8 cellular contexts compared by ENCODE assay signal in the genomic region with DNA sequence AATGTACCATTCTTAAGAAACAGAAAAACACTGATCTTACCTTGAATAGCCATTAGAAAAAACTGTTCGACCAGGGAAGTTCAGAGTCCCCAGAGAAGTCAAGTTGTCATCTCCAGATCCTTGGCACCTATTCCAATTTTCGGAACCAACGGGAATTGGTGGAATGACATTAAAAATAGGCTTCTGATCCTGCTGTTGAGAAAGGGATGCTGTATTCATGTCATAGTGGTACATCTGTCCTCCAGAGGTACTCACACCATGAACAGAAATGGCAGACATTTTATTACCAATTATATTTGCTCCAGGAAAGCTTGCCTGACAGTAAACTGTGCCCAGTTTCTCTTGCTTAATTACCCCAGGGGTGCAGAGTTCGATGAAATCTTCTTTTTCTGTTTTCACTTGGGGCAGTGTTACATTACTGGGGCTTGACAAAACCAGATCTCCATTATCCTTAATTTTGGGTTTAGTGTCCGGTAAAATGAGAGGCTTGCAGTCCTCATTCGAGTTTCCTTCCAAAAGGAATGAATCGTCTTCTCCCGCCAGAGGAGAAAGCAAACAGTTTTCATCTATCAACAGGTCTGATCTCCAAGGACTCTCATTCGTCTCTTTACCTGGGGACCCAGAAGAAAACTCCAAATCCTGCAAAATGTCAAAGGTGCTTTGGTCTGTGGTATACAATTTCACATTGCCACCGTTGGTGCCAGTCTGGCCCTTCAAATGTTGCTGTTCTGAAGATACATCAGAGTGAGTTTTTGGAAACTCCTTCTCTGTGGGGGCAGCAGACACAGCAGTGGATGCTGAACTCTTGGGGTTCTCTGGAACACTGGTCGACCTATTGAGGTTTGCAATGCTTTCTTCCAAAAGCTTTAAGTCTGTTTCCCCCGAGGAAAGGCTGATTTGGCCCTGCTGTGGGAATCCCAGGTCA. TPM values are rescaled to one million over a fixed set of nuclear protein-coding genes. Genes with fewer than 3 reads are reported as not detected.
DNase-seq lines count a peak whose midpoint lies in the region; ATAC-seq, FAIRE-seq and TF ChIP-seq lines count a peak whose summit lies in the region.

No MANE protein-coding gene starts in this region.

- peaks cover 62% of the 10 kb centered on the region for H3K4me1 ChIP-seq in CD8-positive, alpha-beta T cell (ENCODE audit: insufficient read depth, low read length)
- no peaks in the 10 kb centered on the region for H3K4me1 ChIP-seq in MM.1S (ENCODE audit: low read length)
- H3K4me1 ChIP-seq in osteoblast (ENCODE audit: insufficient read depth, low read length), result peaks cover 18% of the 10 kb centered on the region
- peaks cover 29 to 50% of the 10 kb centered on the region in 2 donors for H3K4me1 ChIP-seq in thyroid gland
- peaks cover 0 to 55% (median 43%) of the 10 kb centered on the region in 3 donors for H3K4me1 ChIP-seq in pancreas

- H3K9me3 ChIP-seq in CD8-positive, alpha-beta T cell (ENCODE audit: low read length), result no peaks in the 10 kb centered on the region
- H3K9me3 ChIP-seq in MM.1S (replicated peaks; ENCODE audit: insufficient read depth, low read length), result no peaks in the 10 kb centered on the region
- no peaks in the 10 kb centered on the region for H3K9me3 ChIP-seq in osteoblast (ENCODE audit: low read depth, low read length)
- no peaks in the 10 kb centered on the region for H3K9me3 ChIP-seq in thyroid gland
- H3K9me3 ChIP-seq in pancreas, result no peaks in the 10 kb centered on the region

- WGBS in thyroid gland, 2 donors, result 58 to 66% methylated on average over 12 of the region's 12 CpGs
- 41 to 59% methylated on average over 12 of the region's 12 CpGs for WGBS in pancreas, 2 donors

- TF ChIP-seq CTCF in CD8-positive, alpha-beta T cell (IDR thresholded peaks at IDR 0.05), result no peak
- TF ChIP-seq CTCF in MM.1S (IDR thresholded peaks at IDR 0.05; ENCODE audit: low read length) (no peak), dorsolateral prefrontal cortex (IDR thresholded peaks at IDR 0.05 in 54 of 56, conservative IDR thresholded peaks at IDR 0.05 in 2 of 56; ENCODE audit: low read depth in 1 of 56, partially characterized antibody in 56 of 56) (peak in 2 of 56 donors; percentile 10 to 11), osteoblast (IDR thresholded peaks at IDR 0.05; ENCODE audit: extremely low read depth, low read depth, low read length) (no peak), thyroid gland (IDR thresholded peaks at IDR 0.05) (no peak), pancreas (IDR thresholded peaks at IDR 0.05) (no peak)

- POLR2A ChIA-PET in CD8-positive, alpha-beta T cell (lab: Charles Lee), result interaction anchor here (1.1 kb wide), 1 partner anchor 426 kb away, joined by 3 read pairs; no protein-coding TSS in a partner anchor

- no peak overlapping the region for H3K27ac Mint-ChIP-seq in CD8-positive, alpha-beta T cell

- H3K79me2 ChIP-seq in MM.1S (ENCODE audit: low read length) (peaks cover 86% of the 10 kb centered on the region), osteoblast (ENCODE audit: insufficient read depth, low read length) (peaks cover 86% of the 10 kb centered on the region)

- no peaks in the 10 kb centered on the region for H3K36me3 ChIP-seq in CD8-positive, alpha-beta T cell (ENCODE audit: insufficient read depth, low read length)
- H3K36me3 ChIP-seq in MM.1S (replicated peaks; ENCODE audit: insufficient read depth, low read length) (no peaks in the 10 kb centered on the region; the same call in 1 of the 2 replicates), osteoblast (ENCODE audit: insufficient read depth, low read length) (peaks cover 12% of the 10 kb centered on the region), thyroid gland (no peaks in the 10 kb centered on the region), pancreas (no peaks in the 10 kb centered on the region)

- H3K9ac ChIP-seq in MM.1S (ENCODE audit: low read length), result peak overlapping the region; percentile 93

- no peak for ATAC-seq in CD8-positive, alpha-beta T cell
- no peak for ATAC-seq in pancreas

- H3K9me3 Mint-ChIP-seq in CD8-positive, alpha-beta T cell, result no peaks in the 10 kb centered on the region

- no peak for DNase-seq in CD8-positive, alpha-beta T cell
- DNase-seq in MM.1S, result no peak
- DNase-seq in dorsolateral prefrontal cortex, result peak in 1 of 10 donors; percentile 40
- DNase-seq in osteoblast (ENCODE audit: insufficient read length, low spot score, missing footprints), result peak; percentile 21
- no peak for DNase-seq in thyroid gland
- no peak for DNase-seq in pancreas
- no peak for DNase-seq in dermis blood vessel endothelial cell
- DNase-seq in occipital lobe (lab: John Stamatoyannopoulos, UW), result no peak

- H3F3A ChIP-seq in MM.1S (ENCODE audit: insufficient read depth, low read length), result peaks cover 41% of the 10 kb centered on the region

- no peak overlapping the region for H3K27ac ChIP-seq in CD8-positive, alpha-beta T cell (ENCODE audit: low read depth, low read length)
- H3K27ac ChIP-seq in MM.1S (ENCODE audit: low read length), result peak overlapping the region; percentile 91; the same call in 1 of the 2 replicates
- peak overlapping the region; percentile 14 to 100 (median 99) for H3K27ac ChIP-seq in dorsolateral prefrontal cortex
- H3K27ac ChIP-seq in osteoblast (ENCODE audit: low read depth, low read length), result peak overlapping the region; percentile 89
- peak overlapping the region in 1 of 3 donors; percentile 45 for H3K27ac ChIP-seq in thyroid gland
- no peak overlapping the region for H3K27ac ChIP-seq in pancreas

- peaks cover 64% of the 10 kb centered on the region for H3K4me1 Mint-ChIP-seq in CD8-positive, alpha-beta T cell (ENCODE audit: low read depth)

- H3K9me2 ChIP-seq in MM.1S (replicated peaks; ENCODE audit: insufficient read depth, low read length), result no peaks in the 10 kb centered on the region

- no peak overlapping the region for H2AFZ ChIP-seq in MM.1S (ENCODE audit: low read length)
- no peak overlapping the region for H2AFZ ChIP-seq in osteoblast (ENCODE audit: low read length)

- peaks cover 37% of the 10 kb centered on the region for H3K36me3 Mint-ChIP-seq in CD8-positive, alpha-beta T cell

- H3K4me3 ChIP-seq in CD8-positive, alpha-beta T cell (ENCODE audit: low read depth, low read length), result peak overlapping the region; percentile 35
- H3K4me3 ChIP-seq in MM.1S (ENCODE audit: low read length) (peak overlapping the region; percentile 87), dorsolateral prefrontal cortex (peak overlapping the region; percentile 66 to 97 (median 88)), osteoblast (ENCODE audit: insufficient read depth, low read length) (peak overlapping the region; percentile 80), thyroid gland (replicated peaks in 1 of 3) (peak overlapping the region in 1 of 3 donors; percentile 1), pancreas (peak overlapping the region in 2 of 4 donors; percentile 66 to 91)

- no peaks in the 10 kb centered on the region for H3K27me3 ChIP-seq in CD8-positive, alpha-beta T cell (ENCODE audit: insufficient read depth, low read length)
- H3K27me3 ChIP-seq in MM.1S (replicated peaks; ENCODE audit: insufficient read depth, low read length) (no peaks in the 10 kb centered on the region), dorsolateral prefrontal cortex (no peaks in the 10 kb centered on the region), osteoblast (ENCODE audit: insufficient read depth, low read length) (no peaks in the 10 kb centered on the region), thyroid gland (no peaks in the 10 kb centered on the region), pancreas (no peaks in the 10 kb centered on the region)

- FAIRE-seq in pancreas (lab: Jason Lieb, UNC), result no peak

- peak overlapping the region; percentile 95 for H3K4me3 Mint-ChIP-seq in CD8-positive, alpha-beta T cell

- no peak for TF ChIP-seq POLR2A in thyroid gland (IDR thresholded peaks at IDR 0.05)

- H3K4me2 ChIP-seq in MM.1S (ENCODE audit: low read depth, low read length) (peak overlapping the region; percentile 57), osteoblast (ENCODE audit: insufficient read depth, low read length) (peak overlapping the region; percentile 82)

- no peaks in the 10 kb centered on the region for H4K20me1 ChIP-seq in MM.1S (ENCODE audit: insufficient read depth, low read length)
- H4K20me1 ChIP-seq in osteoblast (ENCODE audit: insufficient read depth, low read length), result peaks cover 35% of the 10 kb centered on the region

- intact Hi-C loops in CD8-positive, alpha-beta T cell (cut with DNase I, micrococcal nuclease), result loop anchor here (5.0 to 10.0 kb wide), 8 partner anchors 93 to 1295 kb away; a partner anchor contains a TSS
- intact Hi-C loops in dorsolateral prefrontal cortex (cut with DNase I) (loop anchor here (5.0 to 10.0 kb wide), 8 partner anchors 43 to 745 kb away; a partner anchor contains a TSS), thyroid gland (cut with DNase I) (loop anchor here (10.0 kb wide), 3 partner anchors 385 to 475 kb away; no protein-coding TSS in a partner anchor), pancreas (cut with DNase I) (loop anchor here in 1 of 3 donors (5.0 kb wide), 1 partner anchor 293 kb away; no protein-coding TSS in a partner anchor)

- CTCF ChIA-PET in CD8-positive, alpha-beta T cell (lab: Charles Lee), result interaction anchor here (1.9 kb wide), 1 partner anchor 397 kb away, joined by 7 read pairs; no protein-coding TSS in a partner anchor

- H3K27me3 Mint-ChIP-seq in CD8-positive, alpha-beta T cell (ENCODE audit: low read depth), result no peaks in the 10 kb centered on the region

RNA-seq across cellular contexts. Expression of a gene that starts 3.6 kb away (rescaled TPM):
- 100 to 1,000 TPM; 179 to 181 TPM for total RNA-seq in CD8-positive, alpha-beta T cell
- total RNA-seq in dorsolateral prefrontal cortex (100 to 1,000 TPM in 18 of 120 experiments, 10 to 100 TPM in 102; 56.9 to 114 (median 87.8) TPM), osteoblast (113 and 119 TPM in 2 replicates), thyroid gland (10 to 100 TPM; 59.4 to 67.7 (median 65.3) TPM), pancreas (10 to 100 TPM; 20.4 to 42.2 (median 28.0) TPM), dermis blood vessel endothelial cell (19.7 and 21.4 TPM in 2 replicates), occipital lobe (27.1 TPM)
- 1 to 10 TPM; 6.5 to 9.5 TPM for polyA plus RNA-seq in pancreas

Comparison
In these comparisons a context has a peak if more than half of its experiments do, and no peak if none do; other contexts are left out.
1. H3K27ac ChIP-seq: peak in MM.1S (single experiment), dorsolateral prefrontal cortex (59 of 59) and osteoblast (single experiment); none in CD8-positive, alpha-beta T cell (single experiment) and pancreas (0 of 4).